In the genomic region with DNA sequence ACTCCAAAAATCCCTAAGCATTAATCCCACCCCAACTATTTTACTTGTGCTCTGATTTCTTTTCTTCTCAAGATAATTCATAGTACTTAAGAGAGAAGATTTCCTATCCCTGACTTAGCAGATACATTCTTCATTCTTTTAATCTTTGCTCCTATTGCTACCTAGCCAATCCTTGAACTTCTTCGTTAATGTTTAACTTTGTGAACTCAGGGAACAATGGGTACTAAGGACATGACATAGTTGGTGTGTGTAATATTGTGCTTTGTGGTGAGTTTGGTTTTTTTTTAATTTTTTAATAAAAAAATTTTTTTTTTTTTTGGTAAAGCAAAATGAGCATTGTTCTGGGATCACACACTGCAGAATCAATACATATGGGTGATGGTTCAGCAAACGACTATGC, we compare ENCODE assay signal across 20 cellular contexts.
A peak's percentile ranks its signal among the peaks of the same experiment; 100 is the strongest.
DNase-seq lines count a peak whose midpoint lies in the region; ATAC-seq, FAIRE-seq and TF ChIP-seq lines count a peak whose summit lies in the region.
"Had no signal": no experiment of that assay in that cellular context is flagged by ENCODE, and none has a peak within 500 bp of the region (broad histone marks: within the 10 kb centered on the region; RNA-seq: fewer than 3 reads in every experiment).

No MANE protein-coding gene starts in this region.

- peak; percentile 19 for FAIRE-seq in A204.1 (lab: Jason Lieb, UNC)
- FAIRE-seq: GM12891 had no signal

- H3K9me3 ChIP-seq in body of pancreas: no peaks in the 10 kb centered on the region

- no peaks in the 10 kb centered on the region for H3K27me3 ChIP-seq in body of pancreas

- H3K36me3 ChIP-seq in body of pancreas (replicated peaks in 1 of 2; ENCODE audit: insufficient read depth in 1 of 2, low read depth in 2 of 2): no peaks in the 10 kb centered on the region

- DNase-seq in DMS53 (lab: John Stamatoyannopoulos, UW): peak; percentile 61
- DNase-seq in body of pancreas: no peak
- DNase-seq in left colon: no peak
- no peak for DNase-seq in T1000 (lab: John Stamatoyannopoulos, UW)
- no peak for DNase-seq in NCI-H345 (lab: John Stamatoyannopoulos, UW)
- DNase-seq in NCI-H524 treated with DMSO at 0.1 percent for 48 hours (lab: John Stamatoyannopoulos, UW): no peak
- DNase-seq: DMS 273 treated with DMSO at 0.1 percent for 48 hours, H7, KG1, NCI-H1092 treated with DMSO at 0.1 percent for 48 hours, NCI-H1436 treated with DMSO at 0.1 percent for 48 hours, NCI-H1930, NCI-H2227 treated with DMSO at 0.1 percent for 48 hours, NCI-H510A treated with DMSO at 0.1 percent for 48 hours, NCI-H774 had no signal

- TF ChIP-seq CTCF in body of pancreas (IDR thresholded peaks at IDR 0.05): no peak

- 87 to 90% methylated on average over 2 of the region's 2 CpGs for WGBS in body of pancreas, 2 donors

- H3K27ac ChIP-seq in body of pancreas: no peak overlapping the region

- ATAC-seq in body of pancreas: peak; percentile 53
- peak; percentile 90 for ATAC-seq in left colon
- ATAC-seq in GM19467 (IDR thresholded peaks at IDR 0.05; ENCODE audit: unreplicated experiment): no peak
- ATAC-seq: Panc1, SK-N-SH treated with all-trans-retinoic acid at 6 μM for 48 hours had no signal

- intact Hi-C loops in body of pancreas (cut with DNase I): no loop called here
- intact Hi-C loops in left colon (cut with DNase I, micrococcal nuclease): no loop called here

- H3K4me1 ChIP-seq in body of pancreas: no peaks in the 10 kb centered on the region

- no peak overlapping the region for H3K4me3 ChIP-seq in body of pancreas

- TF ChIP-seq POLR2A in body of pancreas (IDR thresholded peaks at IDR 0.05): no peak
